Comparison of ENCODE assay signal across 11 cellular contexts in genomic region chr1:25486602-25487001, GRCh38. TPM values are rescaled to one million over a fixed set of nuclear protein-coding genes. Genes with fewer than 3 reads are reported as not detected.
DNase-seq lines count a peak whose midpoint lies in the region; ATAC-seq and TF ChIP-seq lines count a peak whose summit lies in the region.
"Had no signal": no experiment of that assay in that cellular context is flagged by ENCODE, and none has a peak within 500 bp of the region (broad histone marks: within the 10 kb centered on the region; RNA-seq: fewer than 3 reads in every experiment).

No MANE protein-coding gene starts in this region.

- H3K4me3 Mint-ChIP-seq in nephron progenitor cell, result no peak overlapping the region
- no peak overlapping the region for H3K4me3 Mint-ChIP-seq in activated T-helper 1 cell treated with anti-CD3 and anti-CD28 coated beads, Interleukin-12 subunit alpha, Interleukin-12 subunit beta, Interleukin-2, Interleukin-4 antibody, amounts not matched to agents 30 ng/mL and 10 ng/mL and 1 ng/mL, durations not matched to agents 14 hours and 24 hours and 36 hours
- no peak overlapping the region for H3K4me3 Mint-ChIP-seq in immature natural killer cell
- H3K4me3 Mint-ChIP-seq: activated naive CD4-positive, alpha-beta T cell treated with anti-CD3 and anti-CD28 coated beads, Interleukin-2, amount 50 U/mL, for 24 hours had no signal

- intact Hi-C loops in activated T-helper 1 cell treated with anti-CD3 and anti-CD28 coated beads, Interleukin-12 subunit alpha, Interleukin-12 subunit beta, Interleukin-2, Interleukin-4 antibody, amounts not matched to agents 30 ng/mL and 10 ng/mL and 1 ng/mL, durations not matched to agents 14 hours and 24 hours and 36 hours (cut with micrococcal nuclease), result no loop called here
- intact Hi-C loops in left colon (cut with DNase I, micrococcal nuclease), result no loop called here

- DNase-seq in NCI-H2196 (lab: John Stamatoyannopoulos, UW; ENCODE audit: unreplicated experiment) (peak; percentile 25), NCI-H2196 treated with DMSO at 0.1 percent for 48 hours (lab: John Stamatoyannopoulos, UW; ENCODE audit: unreplicated experiment) (no peak), NCI-H187 treated with DMSO at 0.1 percent for 48 hours (lab: John Stamatoyannopoulos, UW) (peak; percentile 81), cardiac fibroblast (ENCODE audit: low read depth in 2 of 2) (peak; percentile 34 to 35), nephron progenitor cell (no peak), immature natural killer cell (no peak), left colon (no peak)
- no peak for DNase-seq in activated T-helper 1 cell treated with anti-CD3 and anti-CD28 coated beads, Interleukin-12 subunit alpha, Interleukin-12 subunit beta, Interleukin-2, Interleukin-4 antibody, amounts not matched to agents 30 ng/mL and 10 ng/mL and 1 ng/mL, durations not matched to agents 14 hours and 24 hours and 36 hours (ENCODE audit: low spot score)
- DNase-seq: left cardiac atrium, pancreas had no signal

- H3K27ac Mint-ChIP-seq in nephron progenitor cell (peak overlapping the region; percentile 66), immature natural killer cell (peak overlapping the region in 1 of 6 donors; percentile 41)
- no peak overlapping the region for H3K27ac Mint-ChIP-seq in activated T-helper 1 cell treated with anti-CD3 and anti-CD28 coated beads, Interleukin-12 subunit alpha, Interleukin-12 subunit beta, Interleukin-2, Interleukin-4 antibody, amounts not matched to agents 30 ng/mL and 10 ng/mL and 1 ng/mL, durations not matched to agents 14 hours and 24 hours and 36 hours
- H3K27ac Mint-ChIP-seq: activated naive CD4-positive, alpha-beta T cell treated with anti-CD3 and anti-CD28 coated beads, Interleukin-2, amount 50 U/mL, for 24 hours had no signal

- no peaks in the 10 kb centered on the region for H3K27me3 Mint-ChIP-seq in nephron progenitor cell (ENCODE audit: low read depth, poor library complexity)
- no peaks in the 10 kb centered on the region for H3K27me3 Mint-ChIP-seq in activated T-helper 1 cell treated with anti-CD3 and anti-CD28 coated beads, Interleukin-12 subunit alpha, Interleukin-12 subunit beta, Interleukin-2, Interleukin-4 antibody, amounts not matched to agents 30 ng/mL and 10 ng/mL and 1 ng/mL, durations not matched to agents 14 hours and 24 hours and 36 hours (ENCODE audit: insufficient read depth)
- no peaks in the 10 kb centered on the region for H3K27me3 Mint-ChIP-seq in immature natural killer cell (ENCODE audit: low read depth in 3 of 3)
- H3K27me3 Mint-ChIP-seq: activated naive CD4-positive, alpha-beta T cell treated with anti-CD3 and anti-CD28 coated beads, Interleukin-2, amount 50 U/mL, for 24 hours had no signal

- H3K4me3 ChIP-seq in cardiac fibroblast (replicated peaks in 1 of 2; ENCODE audit: low read depth in 2 of 2, low read length in 2 of 2), result no peak overlapping the region
- H3K4me3 ChIP-seq: pancreas had no signal

- H3K4me1 Mint-ChIP-seq in nephron progenitor cell (no peaks in the 10 kb centered on the region), immature natural killer cell (peaks cover 0 to 6% of the 10 kb centered on the region in 2 donors)
- peaks cover 4% of the 10 kb centered on the region for H3K4me1 Mint-ChIP-seq in activated T-helper 1 cell treated with anti-CD3 and anti-CD28 coated beads, Interleukin-12 subunit alpha, Interleukin-12 subunit beta, Interleukin-2, Interleukin-4 antibody, amounts not matched to agents 30 ng/mL and 10 ng/mL and 1 ng/mL, durations not matched to agents 14 hours and 24 hours and 36 hours (ENCODE audit: low read depth)

- TF ChIP-seq CTCF in cardiac fibroblast (IDR thresholded peaks at IDR 0.05; ENCODE audit: low read depth, low read length), result peak; percentile 30
- no peak for TF ChIP-seq CTCF in nephron progenitor cell (IDR thresholded peaks at IDR 0.05)

- H3K9me3 Mint-ChIP-seq in nephron progenitor cell, result no peaks in the 10 kb centered on the region
- no peaks in the 10 kb centered on the region for H3K9me3 Mint-ChIP-seq in activated T-helper 1 cell treated with anti-CD3 and anti-CD28 coated beads, Interleukin-12 subunit alpha, Interleukin-12 subunit beta, Interleukin-2, Interleukin-4 antibody, amounts not matched to agents 30 ng/mL and 10 ng/mL and 1 ng/mL, durations not matched to agents 14 hours and 24 hours and 36 hours
- no peaks in the 10 kb centered on the region for H3K9me3 Mint-ChIP-seq in immature natural killer cell
- H3K9me3 Mint-ChIP-seq: activated naive CD4-positive, alpha-beta T cell treated with anti-CD3 and anti-CD28 coated beads, Interleukin-2, amount 50 U/mL, for 24 hours had no signal

- H3K36me3 Mint-ChIP-seq in nephron progenitor cell (ENCODE audit: low read depth), result peaks cover 44% of the 10 kb centered on the region
- H3K36me3 Mint-ChIP-seq in activated T-helper 1 cell treated with anti-CD3 and anti-CD28 coated beads, Interleukin-12 subunit alpha, Interleukin-12 subunit beta, Interleukin-2, Interleukin-4 antibody, amounts not matched to agents 30 ng/mL and 10 ng/mL and 1 ng/mL, durations not matched to agents 14 hours and 24 hours and 36 hours (ENCODE audit: low read depth), result peaks cover 28% of the 10 kb centered on the region
- H3K36me3 Mint-ChIP-seq in immature natural killer cell, result peaks cover 14 to 29% (median 14%) of the 10 kb centered on the region in 3 donors

- no peak for ATAC-seq in left colon
- ATAC-seq: left cardiac atrium, pancreas had no signal

RNA-seq across cellular contexts. Expression of gene MACO1, which starts 55.9 kb away (rescaled TPM):
- total RNA-seq in activated T-helper 1 cell treated with anti-CD3 and anti-CD28 coated beads, Interleukin-12 subunit alpha, Interleukin-12 subunit beta, Interleukin-2, Interleukin-4 antibody, amounts not matched to agents 30 ng/mL and 10 ng/mL and 1 ng/mL, durations not matched to agents 14 hours and 24 hours and 36 hours, result 14.2 and 14.3 TPM in 2 replicates
- polyA plus RNA-seq in immature natural killer cell, result 1 to 10 TPM in 2 of 3 donors, under 1 TPM in 1; 0.45 to 5.2 (median 3.7) TPM
- total RNA-seq in left colon, result 10 to 100 TPM; 19.4 to 25.9 TPM

RNA-seq across cellular contexts. Expression of gene LDLRAP1, which starts 56.8 kb away (rescaled TPM):
- 4.6 and 5.3 TPM in 2 replicates for total RNA-seq in activated T-helper 1 cell treated with anti-CD3 and anti-CD28 coated beads, Interleukin-12 subunit alpha, Interleukin-12 subunit beta, Interleukin-2, Interleukin-4 antibody, amounts not matched to agents 30 ng/mL and 10 ng/mL and 1 ng/mL, durations not matched to agents 14 hours and 24 hours and 36 hours
- 10 to 100 TPM; 46.5 to 81.5 (median 69.2) TPM for polyA plus RNA-seq in immature natural killer cell
- total RNA-seq in left colon, result 10 to 100 TPM; 37.7 to 40.2 TPM

Comparison
In these comparisons a context has a peak if more than half of its experiments do, and no peak if none do; other contexts are left out.
1. DNase-seq: peak in NCI-H2196 (single experiment), NCI-H187 treated with DMSO at 0.1 percent for 48 hours (single experiment) and cardiac fibroblast (2 of 2); none in NCI-H2196 treated with DMSO at 0.1 percent for 48 hours (single experiment), nephron progenitor cell (single experiment), activated T-helper 1 cell treated with anti-CD3 and anti-CD28 coated beads, Interleukin-12 subunit alpha, Interleukin-12 subunit beta, Interleukin-2, Interleukin-4 antibody, amounts not matched to agents 30 ng/mL and 10 ng/mL and 1 ng/mL, durations not matched to agents 14 hours and 24 hours and 36 hours (single experiment), immature natural killer cell (0 of 3) and left colon (0 of 2).